In genomic region chr20:44659931-44660330, GRCh38 we compare ENCODE assay signal across 31 cellular contexts. TPM values are rescaled to one million over a fixed set of nuclear protein-coding genes. Genes with fewer than 3 reads are reported as not detected.
"Had no signal": no experiment of that assay in that cellular context is flagged by ENCODE, and none has a peak within 500 bp of the region (broad histone marks: within the 10 kb centered on the region; RNA-seq: fewer than 3 reads in every experiment).

No MANE protein-coding gene starts in this region.

- H3K4me3 Mint-ChIP-seq: activated CD4-positive, alpha-beta T cell treated with anti-CD3 and anti-CD28 coated beads, Interleukin-2, amount 10 ng/mL, durations not matched to agents 7 days and 5 days; activated naive CD4-positive, alpha-beta T cell treated with anti-CD3 and anti-CD28 coated beads for 36 hours; activated naive CD8-positive, alpha-beta T cell treated with anti-CD3 and anti-CD28 coated beads, Interleukin-2, amount 50 U/mL, for 24 hours; activated T-cell treated with anti-CD3 and anti-CD28 coated beads, Interleukin-2, amount 50 U/mL, for 4 hours; endodermal cell; naive thymus-derived CD8-positive, alpha-beta T cell; neural progenitor cell; stimulated activated naive B cell treated with anti-CD40 and anti-IgM and Interleukin-4, amounts not matched to agents 10 μg/mL and 1 μg/mL and 100 μg/mL, for 72 hours had no signal

- FAIRE-seq: colon, small intestine had no signal

- H3K36me3 ChIP-seq: left lung, neural progenitor cell, uterus had no signal

- DNase-seq: activated CD4-positive, alpha-beta T cell treated with anti-CD3 and anti-CD28 coated beads, Interleukin-2, amount 10 ng/mL, durations not matched to agents 7 days and 5 days; activated CD8-positive, alpha-beta memory T cell treated with anti-CD3 and anti-CD28 coated beads for 24 hours; activated CD8-positive, alpha-beta memory T cell treated with anti-CD3 and anti-CD28 coated beads, Interleukin-2, amount 50 U/mL, for 4 hours; activated effector memory CD4-positive, alpha-beta T cell treated with Interleukin-2 at 50 U/mL for 16 hours; activated naive CD4-positive, alpha-beta T cell treated with anti-CD3 and anti-CD28 coated beads for 36 hours; activated naive CD8-positive, alpha-beta T cell treated with anti-CD3 and anti-CD28 coated beads, Interleukin-2, amount 50 U/mL, for 24 hours; activated T-cell treated with anti-CD3 and anti-CD28 coated beads, Interleukin-2, amount 50 U/mL, for 4 hours; anterior cingulate cortex; body of pancreas; caudate nucleus; endodermal cell; foreskin fibroblast; left lung; naive thymus-derived CD8-positive, alpha-beta T cell; small intestine; stimulated activated CD4-positive, alpha-beta T cell treated with anti-CD3 and anti-CD28 coated beads, Interleukin-2, amount 100 ng/mL, for 24 hours; stimulated activated naive B cell treated with anti-CD40 and anti-IgM and Interleukin-4, amounts not matched to agents 10 μg/mL and 1 μg/mL and 100 μg/mL, for 72 hours; SW 1271; testis; trophoblast cell; uterus had no signal

- H3K4me3 ChIP-seq: body of pancreas, left lung, lung, neural progenitor cell, testis, uterus had no signal

- H3K27ac ChIP-seq: body of pancreas, left lung, neural progenitor cell, testis, uterus, VCaP had no signal

- H3K27me3 ChIP-seq: body of pancreas, left lung, neural progenitor cell, testis, uterus had no signal

- H3K27me3 Mint-ChIP-seq: activated CD4-positive, alpha-beta T cell treated with anti-CD3 and anti-CD28 coated beads, Interleukin-2, amount 10 ng/mL, durations not matched to agents 7 days and 5 days; activated naive CD8-positive, alpha-beta T cell treated with anti-CD3 and anti-CD28 coated beads, Interleukin-2, amount 50 U/mL, for 24 hours; naive thymus-derived CD8-positive, alpha-beta T cell; stimulated activated naive B cell treated with anti-CD40 and anti-IgM and Interleukin-4, amounts not matched to agents 10 μg/mL and 1 μg/mL and 100 μg/mL, for 72 hours had no signal

- H3K4me1 ChIP-seq: body of pancreas, testis, uterus had no signal

- H3K9me3 Mint-ChIP-seq: activated CD4-positive, alpha-beta T cell treated with anti-CD3 and anti-CD28 coated beads, Interleukin-2, amount 10 ng/mL, durations not matched to agents 7 days and 5 days; activated naive CD8-positive, alpha-beta T cell treated with anti-CD3 and anti-CD28 coated beads, Interleukin-2, amount 50 U/mL, for 24 hours; activated T-cell treated with anti-CD3 and anti-CD28 coated beads, Interleukin-2, amount 50 U/mL, for 4 hours; naive thymus-derived CD8-positive, alpha-beta T cell; neural progenitor cell had no signal

- H3K4me1 Mint-ChIP-seq: endodermal cell had no signal

- H2AFZ ChIP-seq: neural progenitor cell had no signal

- H3K4me2 ChIP-seq: neural progenitor cell had no signal

- H3K27ac Mint-ChIP-seq: activated naive CD4-positive, alpha-beta T cell treated with anti-CD3 and anti-CD28 coated beads for 36 hours; activated naive CD8-positive, alpha-beta T cell treated with anti-CD3 and anti-CD28 coated beads, Interleukin-2, amount 50 U/mL, for 24 hours; endodermal cell; stimulated activated naive B cell treated with anti-CD40 and anti-IgM and Interleukin-4, amounts not matched to agents 10 μg/mL and 1 μg/mL and 100 μg/mL, for 72 hours had no signal

- H3K9me3 ChIP-seq: body of pancreas, testis, uterus had no signal

- H3K36me3 Mint-ChIP-seq: stimulated activated naive B cell treated with anti-CD40 and anti-IgM and Interleukin-4, amounts not matched to agents 10 μg/mL and 1 μg/mL and 100 μg/mL, for 72 hours had no signal

- H3K9ac ChIP-seq: neural progenitor cell had no signal

- ATAC-seq: activated CD4-positive, CD25-positive, alpha-beta regulatory T cell treated with anti-CD3 and anti-CD28 coated beads, Interleukin-2, amount 50 U/mL, for 24 hours; activated T-cell treated with anti-CD3 and anti-CD28 coated beads, Interleukin-2, amount 50 U/mL, for 4 hours; body of pancreas; left lung; naive thymus-derived CD8-positive, alpha-beta T cell; sciatic nerve had no signal

RNA-seq across cellular contexts. Expression of gene CCN5, which starts 55.2 kb away (rescaled TPM):
- total RNA-seq: activated CD4-positive, alpha-beta T cell treated with anti-CD3 and anti-CD28 coated beads, Interleukin-2, amount 10 ng/mL, durations not matched to agents 7 days and 5 days; activated naive CD4-positive, alpha-beta T cell treated with anti-CD3 and anti-CD28 coated beads for 36 hours; endodermal cell; epithelial cell of proximal tubule; glomerular endothelial cell; kidney epithelial cell; naive thymus-derived CD8-positive, alpha-beta T cell; T-helper 2 cell treated with Interferon-gamma antibody and Interleukin-4, amounts not matched to agents 100 ng/mL and 5 ng/mL, for 36 hours had no signal
- polyA plus RNA-seq: naive thymus-derived CD8-positive, alpha-beta T cell had no signal
